11 cellular contexts compared by ENCODE assay signal in the genomic region with DNA sequence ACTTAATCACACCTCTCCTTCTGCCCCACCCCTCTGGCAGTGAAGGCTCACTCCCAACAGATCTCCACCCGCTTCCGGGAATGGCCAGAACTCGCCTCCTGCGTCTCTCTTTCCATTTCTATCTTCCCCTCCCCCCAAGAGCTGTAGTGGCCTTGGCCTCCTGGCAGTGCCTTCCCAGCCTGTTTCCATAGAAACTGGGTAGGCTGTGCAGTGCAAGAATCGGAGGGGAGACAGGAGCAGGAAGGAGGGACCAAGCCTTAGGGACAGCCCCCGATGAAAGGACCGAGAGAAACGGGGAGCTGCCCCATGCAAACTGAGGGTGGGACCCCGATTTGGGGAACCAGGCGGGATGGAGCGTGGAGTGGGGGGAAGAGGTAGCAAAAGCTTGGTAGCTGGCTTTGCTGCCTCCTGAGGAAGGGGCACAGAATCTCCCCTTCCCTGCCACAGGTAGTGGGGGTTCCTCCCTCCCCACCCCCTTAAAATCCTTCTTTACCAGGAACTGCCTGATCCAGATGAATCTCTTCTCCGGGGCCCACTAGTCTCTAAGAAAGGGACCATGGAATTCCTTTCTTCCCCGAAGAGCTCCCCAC. TPM values are rescaled to one million over a fixed set of nuclear protein-coding genes. Genes with fewer than 3 reads are reported as not detected.
DNase-seq lines count a peak whose midpoint lies in the region; ATAC-seq and TF ChIP-seq lines count a peak whose summit lies in the region.
"Had no signal": no experiment of that assay in that cellular context is flagged by ENCODE, and none has a peak within 500 bp of the region (broad histone marks: within the 10 kb centered on the region; RNA-seq: fewer than 3 reads in every experiment).

No MANE protein-coding gene starts in this region.

- DNase-seq in GM23338 (ENCODE audit: low spot score) (peak; percentile 84), NCI-H524 (lab: John Stamatoyannopoulos, UW) (peak; percentile 79 to 85), occipital lobe (lab: John Stamatoyannopoulos, UW) (peak; percentile 75), dermis blood vessel endothelial cell (no peak)
- DNase-seq in naive thymus-derived CD8-positive, alpha-beta T cell, result no peak
- no peak for DNase-seq in effector CD4-positive, alpha-beta T cell
- DNase-seq: activated CD4-positive, CD25-positive, alpha-beta regulatory T cell treated with anti-CD3 and anti-CD28 coated beads, Interleukin-2, amount 50 U/mL, for 72 hours; activated gamma-delta T cell treated with Interleukin-2 at 50 U/mL for 16 hours; SIG-M5 had no signal

- H3K36me3 ChIP-seq in GM23338 (ENCODE audit: insufficient read depth) (no peaks in the 10 kb centered on the region), gastroesophageal sphincter (no peaks in the 10 kb centered on the region)

- H3K4me1 Mint-ChIP-seq in GM23338, result peaks cover 48% of the 10 kb centered on the region
- H3K4me1 Mint-ChIP-seq in naive thymus-derived CD8-positive, alpha-beta T cell, result peaks cover 13 to 30% (median 15%) of the 10 kb centered on the region in 4 donors

- peaks cover 19% of the 10 kb centered on the region for H3K27me3 Mint-ChIP-seq in GM23338 (ENCODE audit: insufficient read depth, low read depth, poor library complexity)
- H3K27me3 Mint-ChIP-seq in naive thymus-derived CD8-positive, alpha-beta T cell, result peaks cover 39 to 88% (median 68%) of the 10 kb centered on the region in 5 donors

- ATAC-seq in GM23338 (peak; percentile 3), gastroesophageal sphincter (no peak), HG02840 (IDR thresholded peaks at IDR 0.05; ENCODE audit: low FRiP score, unreplicated experiment) (no peak)
- no peak for ATAC-seq in naive thymus-derived CD8-positive, alpha-beta T cell

- no peak for TF ChIP-seq EP300 in gastroesophageal sphincter (IDR thresholded peaks at IDR 0.05)

- H4K20me1 ChIP-seq in GM23338 (replicated peaks; ENCODE audit: insufficient read depth), result no peaks in the 10 kb centered on the region

- H3K4me3 ChIP-seq in GM23338, result peak overlapping the region; percentile 79
- H3K4me3 ChIP-seq in gastroesophageal sphincter, result peak overlapping the region in 1 of 2 donors; percentile 25

- H3K27ac ChIP-seq in GM23338 (ENCODE audit: low read depth), result no peak overlapping the region
- peak overlapping the region in 3 of 4 donors; percentile 35 to 63 (median 59) for H3K27ac ChIP-seq in gastroesophageal sphincter

- H2AFZ ChIP-seq in GM23338, result 0 out of 2 replicates have a peak overlapping the region, but pooled peaks have one; percentile 83

- H3K4me3 Mint-ChIP-seq in GM23338, result peak overlapping the region; percentile 68
- H3K4me3 Mint-ChIP-seq in naive thymus-derived CD8-positive, alpha-beta T cell, result no peak overlapping the region

- H3K4me1 ChIP-seq in GM23338 (ENCODE audit: insufficient read depth) (peaks cover 45% of the 10 kb centered on the region), gastroesophageal sphincter (peaks cover 0 to 58% (median 5%) of the 10 kb centered on the region in 3 donors)

- H3F3A ChIP-seq in GM23338 (replicated peaks; ENCODE audit: low read depth), result peaks cover 17% of the 10 kb centered on the region; the same call in 1 of the 2 replicates

- TF ChIP-seq CTCF in GM23338 (conservative IDR thresholded peaks at IDR 0.05; ENCODE audit: low read depth in 2 of 2), result no peak
- TF ChIP-seq CTCF in gastroesophageal sphincter (IDR thresholded peaks at IDR 0.05), result no peak

- no peaks in the 10 kb centered on the region for H3K9me3 Mint-ChIP-seq in GM23338
- H3K9me3 Mint-ChIP-seq in naive thymus-derived CD8-positive, alpha-beta T cell, result no peaks in the 10 kb centered on the region

- TF ChIP-seq POLR2A in gastroesophageal sphincter (IDR thresholded peaks at IDR 0.05), result no peak

- H3K79me2 ChIP-seq in GM23338 (replicated peaks; ENCODE audit: insufficient read depth), result peaks cover 3% of the 10 kb centered on the region

- no peaks in the 10 kb centered on the region for H3K9me2 ChIP-seq in GM23338 (ENCODE audit: insufficient read depth)

- POLR2A ChIA-PET in naive thymus-derived CD8-positive, alpha-beta T cell (lab: Charles Lee), result interaction anchor here (1.1 kb wide), 1 partner anchor 78 kb away, joined by 4 read pairs; no protein-coding TSS in a partner anchor

- no peaks in the 10 kb centered on the region for H3K9me3 ChIP-seq in gastroesophageal sphincter

- H3K36me3 Mint-ChIP-seq in GM23338 (ENCODE audit: low read depth), result no peaks in the 10 kb centered on the region; the same call in 2 of the 3 replicates
- H3K36me3 Mint-ChIP-seq in naive thymus-derived CD8-positive, alpha-beta T cell, result no peaks in the 10 kb centered on the region

- 3 to 13% methylated on average over 3 to 6 of the region's 13 CpGs for WGBS in gastroesophageal sphincter (ENCODE audit: low coverage in 1 of 2), 2 donors

- no peak overlapping the region for H3K27ac Mint-ChIP-seq in GM23338
- peak overlapping the region in 1 of 10 donors; percentile 30 for H3K27ac Mint-ChIP-seq in naive thymus-derived CD8-positive, alpha-beta T cell

- H3K4me2 ChIP-seq in GM23338, result peak overlapping the region; percentile 100

- H3K27me3 ChIP-seq in GM23338 (ENCODE audit: insufficient read depth) (peaks cover 5% of the 10 kb centered on the region; the same call in 1 of the 2 replicates), gastroesophageal sphincter (peaks cover 72% of the 10 kb centered on the region)

TF ChIP-seq in GM23338, 12 proteins besides CTCF, POLR2A, EP300 and RAD21 (continues in another document):
- TF ChIP-seq ZNF114 (CRISPR knock-in tag; IDR thresholded peaks at IDR 0.05), result no peak
- TF ChIP-seq, protein P1, sequence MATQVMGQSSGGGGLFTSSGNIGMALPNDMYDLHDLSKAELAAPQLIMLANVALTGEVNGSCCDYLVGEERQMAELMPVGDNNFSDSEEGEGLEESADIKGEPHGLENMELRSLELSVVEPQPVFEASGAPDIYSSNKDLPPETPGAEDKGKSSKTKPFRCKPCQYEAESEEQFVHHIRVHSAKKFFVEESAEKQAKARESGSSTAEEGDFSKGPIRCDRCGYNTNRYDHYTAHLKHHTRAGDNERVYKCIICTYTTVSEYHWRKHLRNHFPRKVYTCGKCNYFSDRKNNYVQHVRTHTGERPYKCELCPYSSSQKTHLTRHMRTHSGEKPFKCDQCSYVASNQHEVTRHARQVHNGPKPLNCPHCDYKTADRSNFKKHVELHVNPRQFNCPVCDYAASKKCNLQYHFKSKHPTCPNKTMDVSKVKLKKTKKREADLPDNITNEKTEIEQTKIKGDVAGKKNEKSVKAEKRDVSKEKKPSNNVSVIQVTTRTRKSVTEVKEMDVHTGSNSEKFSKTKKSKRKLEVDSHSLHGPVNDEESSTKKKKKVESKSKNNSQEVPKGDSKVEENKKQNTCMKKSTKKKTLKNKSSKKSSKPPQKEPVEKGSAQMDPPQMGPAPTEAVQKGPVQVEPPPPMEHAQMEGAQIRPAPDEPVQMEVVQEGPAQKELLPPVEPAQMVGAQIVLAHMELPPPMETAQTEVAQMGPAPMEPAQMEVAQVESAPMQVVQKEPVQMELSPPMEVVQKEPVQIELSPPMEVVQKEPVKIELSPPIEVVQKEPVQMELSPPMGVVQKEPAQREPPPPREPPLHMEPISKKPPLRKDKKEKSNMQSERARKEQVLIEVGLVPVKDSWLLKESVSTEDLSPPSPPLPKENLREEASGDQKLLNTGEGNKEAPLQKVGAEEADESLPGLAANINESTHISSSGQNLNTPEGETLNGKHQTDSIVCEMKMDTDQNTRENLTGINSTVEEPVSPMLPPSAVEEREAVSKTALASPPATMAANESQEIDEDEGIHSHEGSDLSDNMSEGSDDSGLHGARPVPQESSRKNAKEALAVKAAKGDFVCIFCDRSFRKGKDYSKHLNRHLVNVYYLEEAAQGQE (IDR thresholded peaks at IDR 0.05; ENCODE audit: unreplicated experiment), result peak; percentile 39

RNA-seq across cellular contexts. Expression of a gene that starts 4.5 kb away (rescaled TPM):
- total RNA-seq in GM23338 (2014; rRNA removed; shearing (Covaris generic)), result 155 and 183 TPM in 2 replicates
- 26.2 and 27.8 TPM in 2 replicates for polyA plus RNA-seq in GM23338 (2016; fragmentation: Nextera tagmentation; extraction: Ambion mirVana)
- total RNA-seq in gastroesophageal sphincter, result 10 to 100 TPM; 23.0 to 52.8 (median 30.9) TPM
- 27.0 TPM for total RNA-seq in occipital lobe
- total RNA-seq in naive thymus-derived CD8-positive, alpha-beta T cell, result not detected
- 1 to 10 TPM in 1 of 3 donors, under 1 TPM in 1, not detected in 1; 0.06 to 1.3 TPM for polyA plus RNA-seq in naive thymus-derived CD8-positive, alpha-beta T cell
- total RNA-seq in dermis blood vessel endothelial cell, result 94.4 and 162 TPM in 2 replicates

RNA-seq across cellular contexts. Expression of a gene that starts 41.0 kb away (rescaled TPM):
- total RNA-seq in GM23338 (2014; rRNA removed; shearing (Covaris generic)), result 50.0 and 62.2 TPM in 2 replicates
- 25.6 and 26.9 TPM in 2 replicates for polyA plus RNA-seq in GM23338 (2016; fragmentation: Nextera tagmentation; extraction: Ambion mirVana)
- 10 to 100 TPM; 38.8 to 92.3 (median 62.5) TPM for total RNA-seq in gastroesophageal sphincter
- total RNA-seq in occipital lobe, result 39.0 TPM
- total RNA-seq in naive thymus-derived CD8-positive, alpha-beta T cell, result 10 to 100 TPM; 89.8 to 97.1 TPM
- polyA plus RNA-seq in naive thymus-derived CD8-positive, alpha-beta T cell, result 10 to 100 TPM; 28.2 to 33.5 (median 31.4) TPM
- 66.4 and 81.7 TPM in 2 replicates for total RNA-seq in dermis blood vessel endothelial cell

Comparison
In these comparisons a context has a peak if more than half of its experiments do, and no peak if none do; other contexts are left out.
1. DNase-seq: peak in GM23338 (single experiment), NCI-H524 (2 of 2) and occipital lobe (single experiment); none in naive thymus-derived CD8-positive, alpha-beta T cell (0 of 10), dermis blood vessel endothelial cell (single experiment) and effector CD4-positive, alpha-beta T cell (single experiment).
2. RNA of a gene that starts 4.5 kb away (total RNA-seq): 155 to 183 TPM in GM23338, 94.4 to 162 TPM in dermis blood vessel endothelial cell, 23.0 to 52.8 TPM in gastroesophageal sphincter and 27.0 TPM in occipital lobe (single experiment); not detected in naive thymus-derived CD8-positive, alpha-beta T cell; every median in the first group is over 10 times any median in the second.